ENCODE assay signal across 11 cellular contexts in the genomic region with DNA sequence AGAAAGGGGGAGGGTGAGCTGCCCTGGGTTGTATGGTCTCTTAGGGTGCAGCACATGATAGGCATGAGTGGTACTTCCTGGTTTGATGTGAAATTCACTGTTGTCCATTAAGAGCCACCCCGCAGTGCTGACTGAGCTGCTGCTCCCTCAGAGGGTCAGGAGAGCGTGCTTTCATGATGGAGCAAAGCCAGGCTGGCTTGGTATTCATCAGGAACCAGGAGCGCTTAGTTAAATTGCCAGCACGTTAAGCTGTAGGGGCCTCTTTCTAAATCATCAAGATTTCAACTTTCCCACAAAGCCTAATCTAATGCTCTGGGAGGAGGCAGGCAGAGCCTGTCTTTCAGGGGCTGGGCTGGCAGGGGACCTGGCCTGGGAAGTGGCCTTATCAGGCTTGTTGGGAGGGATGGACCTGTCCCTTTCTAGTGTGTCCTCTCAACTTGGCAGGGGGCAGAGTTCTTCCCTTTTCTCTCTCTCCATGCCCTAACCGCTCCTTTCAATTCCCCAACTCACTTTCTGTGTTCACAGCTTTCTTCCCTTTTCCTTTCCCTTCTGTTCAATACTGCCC. TPM values are rescaled to one million over a fixed set of nuclear protein-coding genes. Genes with fewer than 3 reads are reported as not detected.
DNase-seq lines count a peak whose midpoint lies in the region; ATAC-seq and TF ChIP-seq lines count a peak whose summit lies in the region.
"Had no signal": no experiment of that assay in that cellular context is flagged by ENCODE, and none has a peak within 500 bp of the region (broad histone marks: within the 10 kb centered on the region; RNA-seq: fewer than 3 reads in every experiment).

No MANE protein-coding gene starts in this region.

- H3K9ac ChIP-seq in skeletal muscle tissue (ENCODE audit: low read depth in 1 of 3, low read length in 3 of 3), result peak overlapping the region in 1 of 3 donors; percentile 16

- H3K9me3 Mint-ChIP-seq in GM23338, result no peaks in the 10 kb centered on the region
- no peaks in the 10 kb centered on the region for H3K9me3 Mint-ChIP-seq in T-helper 2 cell treated with Interferon-gamma antibody and Interleukin-4, amounts not matched to agents 5 μg/mL and 100 μg/mL, for 36 hours
- no peaks in the 10 kb centered on the region for H3K9me3 Mint-ChIP-seq in naive thymus-derived CD8-positive, alpha-beta T cell
- H3K9me3 Mint-ChIP-seq: activated naive CD8-positive, alpha-beta T cell treated with anti-CD3 and anti-CD28 coated beads, Interleukin-2, amount 10 ng/mL, durations not matched to agents 7 days and 5 days had no signal

- H3K9me3 ChIP-seq in ascending aorta, result no peaks in the 10 kb centered on the region
- no peaks in the 10 kb centered on the region for H3K9me3 ChIP-seq in skeletal muscle tissue (ENCODE audit: control insufficient read depth in 3 of 3, low read length in 3 of 3)
- H3K9me3 ChIP-seq: SJSA1, thoracic aorta had no signal

- no peak overlapping the region for H3K4me3 ChIP-seq in GM23338
- no peak overlapping the region for H3K4me3 ChIP-seq in ascending aorta
- H3K4me3 ChIP-seq in skeletal muscle tissue (ENCODE audit: low read length in 3 of 3), result no peak overlapping the region
- H3K4me3 ChIP-seq: SJSA1, thoracic aorta had no signal

- H3K27ac Mint-ChIP-seq in GM23338, result no peak overlapping the region
- no peak overlapping the region for H3K27ac Mint-ChIP-seq in T-helper 2 cell treated with Interferon-gamma antibody and Interleukin-4, amounts not matched to agents 5 μg/mL and 100 μg/mL, for 36 hours
- H3K27ac Mint-ChIP-seq in naive thymus-derived CD8-positive, alpha-beta T cell, result peak overlapping the region in 1 of 10 donors; percentile 23
- H3K27ac Mint-ChIP-seq: activated naive CD8-positive, alpha-beta T cell treated with anti-CD3 and anti-CD28 coated beads, Interleukin-2, amount 10 ng/mL, durations not matched to agents 7 days and 5 days had no signal

- ATAC-seq in GM23338 (peak; percentile 80), left ventricle myocardium superior (peak; percentile 77), HG03442 (IDR thresholded peaks at IDR 0.05; ENCODE audit: unreplicated experiment) (no peak)
- ATAC-seq in naive thymus-derived CD8-positive, alpha-beta T cell, result no peak

- no peaks in the 10 kb centered on the region for H3F3A ChIP-seq in GM23338 (replicated peaks; ENCODE audit: low read depth)

- H3K4me1 ChIP-seq in GM23338 (ENCODE audit: insufficient read depth) (peaks cover 11% of the 10 kb centered on the region), ascending aorta (peaks cover 0 to 26% of the 10 kb centered on the region in 2 donors), skeletal muscle tissue (ENCODE audit: control insufficient read depth in 3 of 3, insufficient read depth in 3 of 3, low read length in 3 of 3) (peaks cover 47 to 60% (median 52%) of the 10 kb centered on the region in 3 donors)

- H3K36me3 ChIP-seq in GM23338 (ENCODE audit: insufficient read depth) (no peaks in the 10 kb centered on the region), ascending aorta (no peaks in the 10 kb centered on the region), skeletal muscle tissue (ENCODE audit: control insufficient read depth in 3 of 3, insufficient read depth in 3 of 3, low read length in 3 of 3) (peaks cover 0 to 3% (median 0%) of the 10 kb centered on the region in 3 donors)
- H3K36me3 ChIP-seq: SJSA1, thoracic aorta had no signal

- peaks cover 2% of the 10 kb centered on the region; the same call in 1 of the 2 replicates for H4K20me1 ChIP-seq in GM23338 (replicated peaks; ENCODE audit: insufficient read depth)

- H3K27me3 ChIP-seq in GM23338 (ENCODE audit: insufficient read depth) (no peaks in the 10 kb centered on the region), ascending aorta (no peaks in the 10 kb centered on the region), skeletal muscle tissue (ENCODE audit: control insufficient read depth in 3 of 3, insufficient read depth in 3 of 3, low read length in 3 of 3) (no peaks in the 10 kb centered on the region)
- H3K27me3 ChIP-seq: SJSA1 had no signal

- H3K79me2 ChIP-seq in GM23338 (replicated peaks; ENCODE audit: insufficient read depth), result 0 out of 2 replicates have a peak, but pooled peaks cover 6% of the 10 kb centered on the region

- DNase-seq in GM23338 (ENCODE audit: low spot score), result peak; percentile 20
- DNase-seq in ascending aorta (ENCODE audit: low spot score in 2 of 2), result no peak
- peak; percentile 47 for DNase-seq in left ventricle myocardium superior
- DNase-seq in stimulated activated CD4-positive, alpha-beta T cell treated with anti-CD3 and anti-CD28 coated beads, Interleukin-2, amount 100 ng/mL, for 24 hours, result no peak
- no peak for DNase-seq in T-helper 2 cell treated with Interferon-gamma antibody and Interleukin-4, amounts not matched to agents 5 μg/mL and 100 μg/mL, for 36 hours (ENCODE audit: low spot score)
- no peak for DNase-seq in naive thymus-derived CD8-positive, alpha-beta T cell
- DNase-seq: activated naive CD8-positive, alpha-beta T cell treated with anti-CD3 and anti-CD28 coated beads, Interleukin-2, amount 10 ng/mL, durations not matched to agents 7 days and 5 days had no signal

- H3K9me2 ChIP-seq in GM23338 (ENCODE audit: insufficient read depth), result no peaks in the 10 kb centered on the region

- no peaks in the 10 kb centered on the region for H3K36me3 Mint-ChIP-seq in GM23338 (ENCODE audit: low read depth)
- H3K36me3 Mint-ChIP-seq in T-helper 2 cell treated with Interferon-gamma antibody and Interleukin-4, amounts not matched to agents 5 μg/mL and 100 μg/mL, for 36 hours (ENCODE audit: low read depth), result no peaks in the 10 kb centered on the region
- H3K36me3 Mint-ChIP-seq in naive thymus-derived CD8-positive, alpha-beta T cell, result no peaks in the 10 kb centered on the region
- H3K36me3 Mint-ChIP-seq: activated naive CD8-positive, alpha-beta T cell treated with anti-CD3 and anti-CD28 coated beads, Interleukin-2, amount 10 ng/mL, durations not matched to agents 7 days and 5 days had no signal

- no peak overlapping the region for H3K4me2 ChIP-seq in GM23338

- H2AFZ ChIP-seq in GM23338, result no peak overlapping the region

- H3K4me1 Mint-ChIP-seq in GM23338, result peaks cover 13% of the 10 kb centered on the region
- H3K4me1 Mint-ChIP-seq in T-helper 2 cell treated with Interferon-gamma antibody and Interleukin-4, amounts not matched to agents 5 μg/mL and 100 μg/mL, for 36 hours (ENCODE audit: low read depth), result no peaks in the 10 kb centered on the region
- peaks cover 0 to 2% (median under 1%) of the 10 kb centered on the region in 4 donors for H3K4me1 Mint-ChIP-seq in naive thymus-derived CD8-positive, alpha-beta T cell

- POLR2A ChIA-PET in naive thymus-derived CD8-positive, alpha-beta T cell (lab: Charles Lee), result no interaction called here

- no peak overlapping the region; the same call in 2 of the 3 replicates for H3K4me3 Mint-ChIP-seq in GM23338
- H3K4me3 Mint-ChIP-seq in T-helper 2 cell treated with Interferon-gamma antibody and Interleukin-4, amounts not matched to agents 5 μg/mL and 100 μg/mL, for 36 hours, result no peak overlapping the region
- H3K4me3 Mint-ChIP-seq in naive thymus-derived CD8-positive, alpha-beta T cell, result no peak overlapping the region
- H3K4me3 Mint-ChIP-seq: activated naive CD8-positive, alpha-beta T cell treated with anti-CD3 and anti-CD28 coated beads, Interleukin-2, amount 10 ng/mL, durations not matched to agents 7 days and 5 days had no signal

- intact Hi-C loops in ascending aorta (cut with DNase I), result no loop called here
- intact Hi-C loops in left ventricle myocardium superior (cut with micrococcal nuclease), result no loop called here

- TF ChIP-seq CTCF in GM23338 (conservative IDR thresholded peaks at IDR 0.05; ENCODE audit: low read depth in 2 of 2) (no peak), ascending aorta (IDR thresholded peaks at IDR 0.05) (no peak)

- H3K27ac ChIP-seq in GM23338 (ENCODE audit: low read depth) (no peak overlapping the region), ascending aorta (peak overlapping the region; percentile 9 to 52), skeletal muscle tissue (ENCODE audit: low read depth, low read length) (peak overlapping the region; percentile 70)
- H3K27ac ChIP-seq: SJSA1, thoracic aorta had no signal

- peaks cover 3% of the 10 kb centered on the region for H3K27me3 Mint-ChIP-seq in GM23338 (ENCODE audit: insufficient read depth, low read depth, poor library complexity)
- H3K27me3 Mint-ChIP-seq in T-helper 2 cell treated with Interferon-gamma antibody and Interleukin-4, amounts not matched to agents 5 μg/mL and 100 μg/mL, for 36 hours (ENCODE audit: low read depth), result peaks cover 3% of the 10 kb centered on the region
- H3K27me3 Mint-ChIP-seq in naive thymus-derived CD8-positive, alpha-beta T cell, result peaks cover 0 to 9% (median 3%) of the 10 kb centered on the region in 5 donors
- H3K27me3 Mint-ChIP-seq: activated naive CD8-positive, alpha-beta T cell treated with anti-CD3 and anti-CD28 coated beads, Interleukin-2, amount 10 ng/mL, durations not matched to agents 7 days and 5 days had no signal

RNA-seq across cellular contexts. Expression of a gene that starts 7.9 kb away (rescaled TPM):
- 14.4 and 15.0 TPM in 2 replicates for total RNA-seq in GM23338 (2014; rRNA removed; shearing (Covaris generic))
- 42.3 and 46.0 TPM in 2 replicates for polyA plus RNA-seq in GM23338 (2016; fragmentation: Nextera tagmentation; extraction: Ambion mirVana)
- total RNA-seq in ascending aorta, result 66.3 TPM
- 58.2 TPM for total RNA-seq in left ventricle myocardium superior
- total RNA-seq in skeletal muscle tissue, result 3.1 TPM
- 1 to 10 TPM; 3.0 to 3.1 TPM for total RNA-seq in naive thymus-derived CD8-positive, alpha-beta T cell
- polyA plus RNA-seq in naive thymus-derived CD8-positive, alpha-beta T cell, result 1 to 10 TPM; 5.1 to 6.5 (median 6.3) TPM

RNA-seq across cellular contexts. Expression of a gene that starts 57.1 kb away (rescaled TPM):
- total RNA-seq in GM23338 (2014; rRNA removed; shearing (Covaris generic)), result 0.38 and 1.0 TPM in 2 replicates
- polyA plus RNA-seq in GM23338 (2016; fragmentation: Nextera tagmentation; extraction: Ambion mirVana), result 0.19 and 0.21 TPM in 2 replicates
- total RNA-seq in ascending aorta (5.6 TPM), left ventricle myocardium superior (11.8 TPM), skeletal muscle tissue (5.7 TPM)
- 10 to 100 TPM; 11.6 to 12.9 TPM for total RNA-seq in naive thymus-derived CD8-positive, alpha-beta T cell
- polyA plus RNA-seq in naive thymus-derived CD8-positive, alpha-beta T cell, result under 1 TPM; 0.24 to 0.51 (median 0.39) TPM

Comparison
In these comparisons a context has a peak if more than half of its experiments do, and no peak if none do; other contexts are left out.
1. ATAC-seq: peak in GM23338 (single experiment) and left ventricle myocardium superior (single experiment); none in naive thymus-derived CD8-positive, alpha-beta T cell (0 of 2) and HG03442 (single experiment).
2. DNase-seq: peak in GM23338 (single experiment) and left ventricle myocardium superior (single experiment); none in ascending aorta (0 of 2), stimulated activated CD4-positive, alpha-beta T cell treated with anti-CD3 and anti-CD28 coated beads, Interleukin-2, amount 100 ng/mL, for 24 hours (0 of 2), T-helper 2 cell treated with Interferon-gamma antibody and Interleukin-4, amounts not matched to agents 5 μg/mL and 100 μg/mL, for 36 hours (single experiment) and naive thymus-derived CD8-positive, alpha-beta T cell (0 of 10).